11 cellular contexts compared by ENCODE assay signal in the genomic region with DNA sequence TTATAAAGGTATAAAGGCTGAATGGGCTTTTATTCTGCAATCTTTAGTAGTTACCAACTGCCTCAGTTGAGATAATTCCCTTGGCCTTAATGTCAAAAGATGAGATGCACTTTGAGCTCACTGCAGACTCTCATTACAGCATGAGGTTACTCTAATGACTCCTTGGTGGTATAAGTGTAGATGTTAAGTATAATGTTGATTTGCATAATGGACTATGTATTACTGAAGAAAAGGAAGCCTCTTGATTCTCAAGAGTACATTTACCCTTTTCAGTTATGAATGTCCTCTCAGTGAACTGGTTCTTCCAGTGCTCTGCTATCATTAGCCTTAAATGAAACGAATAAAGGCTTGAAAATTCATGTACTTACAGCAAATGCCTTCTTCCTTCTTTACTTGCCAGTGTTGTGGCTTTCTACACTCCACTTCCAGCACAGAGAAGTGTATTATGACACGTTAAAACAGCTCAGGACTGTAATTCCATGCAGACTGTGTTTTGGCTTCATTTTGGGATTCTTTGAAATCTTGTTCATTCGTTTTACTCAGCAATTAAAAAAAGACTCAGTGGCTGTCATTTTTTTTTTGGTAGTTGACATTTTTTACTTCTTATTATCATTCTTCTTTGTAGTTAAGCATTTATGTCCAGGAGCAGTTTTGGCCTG.
DNase-seq lines count a peak whose midpoint lies in the region; ATAC-seq and TF ChIP-seq lines count a peak whose summit lies in the region.
"Had no signal": no experiment of that assay in that cellular context is flagged by ENCODE, and none has a peak within 500 bp of the region (broad histone marks: within the 10 kb centered on the region; RNA-seq: fewer than 3 reads in every experiment).

No MANE protein-coding gene starts in this region.

- no peak overlapping the region for H3K27ac Mint-ChIP-seq in WTC11
- H3K27ac Mint-ChIP-seq in naive thymus-derived CD4-positive, alpha-beta T cell: peak overlapping the region in 2 of 9 donors; percentile 14 to 53
- H3K27ac Mint-ChIP-seq: CD4-positive, alpha-beta T cell had no signal

- H3K27me3 ChIP-seq in DOHH2 (ENCODE audit: control insufficient read depth, low read length): no peaks in the 10 kb centered on the region
- H3K27me3 ChIP-seq in naive thymus-derived CD4-positive, alpha-beta T cell (ENCODE audit: control insufficient read depth in 2 of 2, insufficient read depth in 2 of 2, low read length in 2 of 2): no peaks in the 10 kb centered on the region
- H3K27me3 ChIP-seq in foreskin keratinocyte: no peaks in the 10 kb centered on the region
- H3K27me3 ChIP-seq: suprapubic skin had no signal

- H3K36me3 ChIP-seq in DOHH2 (ENCODE audit: control insufficient read depth, low read length): peaks cover 3% of the 10 kb centered on the region; the same call in 1 of the 2 replicates
- H3K36me3 ChIP-seq in naive thymus-derived CD4-positive, alpha-beta T cell (ENCODE audit: control insufficient read depth in 2 of 3, insufficient read depth in 3 of 3, low read length in 3 of 3): peaks cover 0 to 30% (median 0%) of the 10 kb centered on the region in 3 experiments

- peaks cover under 1% of the 10 kb centered on the region; the same call in 1 of the 2 replicates for H3K4me1 Mint-ChIP-seq in WTC11
- peaks cover 0 to 5% (median 0%) of the 10 kb centered on the region in 7 donors for H3K4me1 Mint-ChIP-seq in naive thymus-derived CD4-positive, alpha-beta T cell

- H4K20me1 ChIP-seq in DOHH2 (ENCODE audit: control insufficient read depth, insufficient read depth, low read depth, low read length): peaks cover 3% of the 10 kb centered on the region; the same call in 1 of the 2 replicates

- POLR2A ChIA-PET in WTC11 (lab: Charles Lee): interaction anchor here (0.5 kb wide), 1 partner anchor 39 kb away, joined by 3 read pairs; no protein-coding TSS in a partner anchor
- POLR2A ChIA-PET in naive thymus-derived CD4-positive, alpha-beta T cell (lab: Charles Lee): no interaction called here

- H3K4me3 ChIP-seq in DOHH2 (ENCODE audit: low read length): no peak overlapping the region; the same call in 1 of the 2 replicates
- no peak overlapping the region for H3K4me3 ChIP-seq in fibroblast of villous mesenchyme (ENCODE audit: low read depth, low read length)
- no peak overlapping the region for H3K4me3 ChIP-seq in naive thymus-derived CD4-positive, alpha-beta T cell (ENCODE audit: low read length)
- H3K4me3 ChIP-seq: suprapubic skin had no signal

- H3K9me2 ChIP-seq in DOHH2 (replicated peaks; ENCODE audit: control insufficient read depth, low read length): no peaks in the 10 kb centered on the region

- H3K9me3 Mint-ChIP-seq in WTC11: no peaks in the 10 kb centered on the region
- H3K9me3 Mint-ChIP-seq in naive thymus-derived CD4-positive, alpha-beta T cell: no peaks in the 10 kb centered on the region
- H3K9me3 Mint-ChIP-seq: CD4-positive, alpha-beta T cell had no signal

- H3K27ac ChIP-seq in DOHH2 (ENCODE audit: low read depth, low read length) (no peak overlapping the region), foreskin keratinocyte (no peak overlapping the region)
- H3K27ac ChIP-seq in naive thymus-derived CD4-positive, alpha-beta T cell (ENCODE audit: low read depth, low read length): no peak overlapping the region
- H3K27ac ChIP-seq: suprapubic skin had no signal

- H3K79me2 ChIP-seq in DOHH2 (ENCODE audit: control insufficient read depth, low read length): no peaks in the 10 kb centered on the region

- H3K36me3 Mint-ChIP-seq in WTC11: peaks cover 5% of the 10 kb centered on the region
- H3K36me3 Mint-ChIP-seq in naive thymus-derived CD4-positive, alpha-beta T cell: peaks cover 0 to 24% (median 6%) of the 10 kb centered on the region in 5 donors

- intact Hi-C loops in naive thymus-derived CD4-positive, alpha-beta T cell (cut with micrococcal nuclease): no loop called here

- DNase-seq in fibroblast of villous mesenchyme (ENCODE audit: low read depth): peak; percentile 79
- no peak for DNase-seq in WTC11 (ENCODE audit: low spot score)
- no peak for DNase-seq in MV-4-11 (lab: John Stamatoyannopoulos, UW)
- DNase-seq in naive thymus-derived CD4-positive, alpha-beta T cell: no peak
- no peak for DNase-seq in foreskin keratinocyte
- DNase-seq: CD4-positive, alpha-beta T cell; erythroblast had no signal

- CTCF ChIA-PET in WTC11 (lab: Charles Lee): interaction anchor here (1.0 kb wide), 1 partner anchor 25 kb away, joined by 5 read pairs; no protein-coding TSS in a partner anchor
- CTCF ChIA-PET in naive thymus-derived CD4-positive, alpha-beta T cell (lab: Charles Lee): interaction anchor here (0.6 to 0.8 kb wide), 3 partner anchors 44 to 1273 kb away, joined by 3 to 5 read pairs (median 4); no protein-coding TSS in a partner anchor

- no peak for TF ChIP-seq CTCF in DOHH2 (IDR thresholded peaks at IDR 0.05; ENCODE audit: low read depth, low read length, poor library complexity, severe bottlenecking)
- TF ChIP-seq CTCF in fibroblast of villous mesenchyme (IDR thresholded peaks at IDR 0.05; ENCODE audit: insufficient read depth, low read depth, low read length): no peak
- no peak for TF ChIP-seq CTCF in WTC11 (IDR thresholded peaks at IDR 0.05)
- no peak for TF ChIP-seq CTCF in foreskin keratinocyte (conservative IDR thresholded peaks at IDR 0.05)

- H3K4me1 ChIP-seq in DOHH2 (ENCODE audit: control insufficient read depth, low read length) (peaks cover 18% of the 10 kb centered on the region), foreskin keratinocyte (peaks cover 20% of the 10 kb centered on the region)
- no peaks in the 10 kb centered on the region for H3K4me1 ChIP-seq in naive thymus-derived CD4-positive, alpha-beta T cell (ENCODE audit: control insufficient read depth in 2 of 2, insufficient read depth in 2 of 2, low read length in 2 of 2)

- ATAC-seq in GM19372 (IDR thresholded peaks at IDR 0.05; ENCODE audit: low read depth, unreplicated experiment) (peak; percentile 56), HG03354 (IDR thresholded peaks at IDR 0.05; ENCODE audit: poor library complexity, severe bottlenecking, unreplicated experiment) (peak; percentile 95), WTC11 (no peak), foreskin keratinocyte (no peak)
- ATAC-seq in naive thymus-derived CD4-positive, alpha-beta T cell: no peak

- H3K27me3 Mint-ChIP-seq in WTC11 (ENCODE audit: low read depth): no peaks in the 10 kb centered on the region
- H3K27me3 Mint-ChIP-seq in naive thymus-derived CD4-positive, alpha-beta T cell: no peaks in the 10 kb centered on the region
- H3K27me3 Mint-ChIP-seq: CD4-positive, alpha-beta T cell had no signal

- H3K9me3 ChIP-seq in DOHH2 (ENCODE audit: control insufficient read depth, insufficient read depth, low read length): no peaks in the 10 kb centered on the region
- no peaks in the 10 kb centered on the region for H3K9me3 ChIP-seq in naive thymus-derived CD4-positive, alpha-beta T cell (ENCODE audit: control insufficient read depth in 2 of 3, low read length in 3 of 3)
- H3K9me3 ChIP-seq: suprapubic skin had no signal

- peak overlapping the region; percentile 14; the same call in 1 of the 2 replicates for H3K4me2 ChIP-seq in DOHH2 (ENCODE audit: low read length)

- no peaks in the 10 kb centered on the region for H3F3A ChIP-seq in DOHH2 (ENCODE audit: control insufficient read depth, insufficient read depth)

- H3K4me3 Mint-ChIP-seq in WTC11: no peak overlapping the region
- H3K4me3 Mint-ChIP-seq in naive thymus-derived CD4-positive, alpha-beta T cell: no peak overlapping the region
- H3K4me3 Mint-ChIP-seq: CD4-positive, alpha-beta T cell had no signal

TF ChIP-seq in WTC11, 78 proteins besides CTCF, POLR2A, EP300 and RAD21:
- TF ChIP-seq, protein P1, sequence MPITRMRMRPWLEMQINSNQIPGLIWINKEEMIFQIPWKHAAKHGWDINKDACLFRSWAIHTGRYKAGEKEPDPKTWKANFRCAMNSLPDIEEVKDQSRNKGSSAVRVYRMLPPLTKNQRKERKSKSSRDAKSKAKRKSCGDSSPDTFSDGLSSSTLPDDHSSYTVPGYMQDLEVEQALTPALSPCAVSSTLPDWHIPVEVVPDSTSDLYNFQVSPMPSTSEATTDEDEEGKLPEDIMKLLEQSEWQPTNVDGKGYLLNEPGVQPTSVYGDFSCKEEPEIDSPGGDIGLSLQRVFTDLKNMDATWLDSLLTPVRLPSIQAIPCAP (CRISPR knock-in tag; IDR thresholded peaks at IDR 0.05): no peak
TF ChIP-seq in WTC11: peak in this region for 0.

Comparison
In these comparisons a context has a peak if more than half of its experiments do, and no peak if none do; other contexts are left out.
1. ATAC-seq: peak in GM19372 (single experiment) and HG03354 (single experiment); none in WTC11 (single experiment), naive thymus-derived CD4-positive, alpha-beta T cell (single experiment) and foreskin keratinocyte (single experiment).